13 cellular contexts compared by ENCODE assay signal in the genomic region with DNA sequence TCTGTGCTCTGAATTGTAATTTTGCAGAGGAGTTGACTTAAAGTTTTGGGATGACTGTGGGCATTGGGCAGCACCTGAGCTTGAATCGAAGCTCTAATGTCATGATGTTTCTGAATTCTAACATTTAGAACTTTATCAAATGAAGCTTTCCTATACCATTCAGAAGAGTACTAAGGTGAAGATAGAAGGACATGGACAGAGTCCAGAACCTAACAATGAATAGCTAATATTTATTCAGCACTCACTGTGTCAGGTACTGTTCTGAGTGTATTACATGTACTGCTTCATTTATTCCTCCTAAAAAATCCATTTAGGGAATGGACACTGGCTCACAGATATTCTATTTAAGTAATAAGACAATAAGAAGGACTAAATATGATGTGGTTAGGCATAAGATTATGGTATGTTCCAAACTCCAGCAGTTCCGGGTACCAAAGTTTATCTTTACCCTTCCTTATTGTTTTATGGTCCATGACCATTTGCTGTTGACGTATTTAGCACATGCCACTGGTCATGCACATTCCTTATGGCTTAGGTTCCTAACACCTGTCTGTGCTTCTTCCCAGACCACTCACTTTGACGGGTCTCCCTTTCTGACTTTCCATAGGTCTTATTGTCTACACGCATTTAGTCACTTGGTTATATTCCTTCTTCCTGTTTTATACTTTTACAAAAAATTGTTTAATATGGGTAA. TPM values are rescaled to one million over a fixed set of nuclear protein-coding genes. Genes with fewer than 3 reads are reported as not detected.
DNase-seq lines count a peak whose midpoint lies in the region; TF ChIP-seq lines count a peak whose summit lies in the region.
"Had no signal": no experiment of that assay in that cellular context is flagged by ENCODE, and none has a peak within 500 bp of the region (broad histone marks: within the 10 kb centered on the region; RNA-seq: fewer than 3 reads in every experiment).

No MANE protein-coding gene starts in this region.

- no peaks in the 10 kb centered on the region for H3K9me2 ChIP-seq in hepatocyte (replicated peaks; ENCODE audit: insufficient read depth)

- no peak overlapping the region for H3K4me2 ChIP-seq in hepatocyte

- no peak for TF ChIP-seq EP300 in transverse colon (IDR thresholded peaks at IDR 0.05; ENCODE audit: low read depth)

- no peak overlapping the region for H2AFZ ChIP-seq in hepatocyte

- in situ Hi-C loops in transverse colon (cut with MboI; ENCODE audit: low pct_ligation_motif_present in 1 of 4, low pct_unique_long_range_greater_than_20kb in 1 of 4, low sequenced_read_pairs in 3 of 4): loop anchor here in 1 of 4 donors (25.0 kb wide), 1 partner anchor 1635 kb away; a partner anchor contains a TSS

- no peaks in the 10 kb centered on the region for H4K20me1 ChIP-seq in hepatocyte (ENCODE audit: insufficient read depth, poor library complexity, severe bottlenecking)

- H3K9ac ChIP-seq in mucosa of rectum (ENCODE audit: low read depth in 1 of 2, low read length in 2 of 2): no peak overlapping the region

- H3K4me3 ChIP-seq in hepatocyte (no peak overlapping the region), mucosa of rectum (ENCODE audit: low read length in 2 of 2) (no peak overlapping the region), transverse colon (no peak overlapping the region)
- H3K4me3 ChIP-seq: SJSA1 had no signal

- H3K79me2 ChIP-seq in hepatocyte: no peaks in the 10 kb centered on the region

- H3K27ac ChIP-seq in hepatocyte: peak overlapping the region; percentile 77
- H3K27ac ChIP-seq in mucosa of rectum (ENCODE audit: low read depth in 2 of 2, low read length in 2 of 2): peak overlapping the region; percentile 70 to 73
- peak overlapping the region; percentile 44 to 60 (median 56) for H3K27ac ChIP-seq in transverse colon
- H3K27ac ChIP-seq: SJSA1 had no signal

- no peak for TF ChIP-seq POLR2A in transverse colon (IDR thresholded peaks at IDR 0.05)

- no peaks in the 10 kb centered on the region for H3K36me3 ChIP-seq in hepatocyte (replicated peaks; ENCODE audit: insufficient read depth, low read depth)
- H3K36me3 ChIP-seq in mucosa of rectum (ENCODE audit: control insufficient read depth in 2 of 2, insufficient read depth in 2 of 2, low read length in 2 of 2): peaks cover 0 to 11% of the 10 kb centered on the region in 2 donors
- no peaks in the 10 kb centered on the region for H3K36me3 ChIP-seq in transverse colon

- H3K4me1 ChIP-seq in hepatocyte (ENCODE audit: insufficient read depth): peaks cover 6% of the 10 kb centered on the region
- H3K4me1 ChIP-seq in mucosa of rectum (ENCODE audit: control insufficient read depth in 2 of 2, insufficient read depth in 2 of 2, low read length in 2 of 2): peaks cover 5 to 12% of the 10 kb centered on the region in 2 donors
- peaks cover 0 to 23% (median 12%) of the 10 kb centered on the region in 4 donors for H3K4me1 ChIP-seq in transverse colon

- H3K9me3 ChIP-seq in hepatocyte (ENCODE audit: low read depth): no peaks in the 10 kb centered on the region
- no peaks in the 10 kb centered on the region for H3K9me3 ChIP-seq in mucosa of rectum (ENCODE audit: control insufficient read depth in 2 of 2, low read length in 2 of 2)
- no peaks in the 10 kb centered on the region for H3K9me3 ChIP-seq in transverse colon
- H3K9me3 ChIP-seq: SJSA1 had no signal

- 80% methylated on average over 5 of the region's 5 CpGs for WGBS in hepatocyte (ENCODE audit: low lambda C conversion rate, missing lambda C conversion rate)
- 57 to 66% methylated on average over 5 of the region's 5 CpGs for WGBS in transverse colon (ENCODE audit: low coverage in 1 of 2), 2 donors

- DNase-seq in LHCN-M2 (ENCODE audit: low read depth) (peak; percentile 77), hepatocyte (ENCODE audit: low spot score) (peak; percentile 40), transverse colon (peak; percentile 11), Kasumi-1 (lab: John Stamatoyannopoulos, UW) (no peak), NCI-H526 (lab: John Stamatoyannopoulos, UW) (no peak), GM19240 (ENCODE audit: insufficient read length, low spot score) (no peak)
- DNase-seq: H7, NCI-H187 treated with DMSO at 0.1 percent for 48 hours, NCI-H2171 treated with DMSO at 0.1 percent for 48 hours, NCI-H510A, SW 1271 had no signal

- intact Hi-C loops in transverse colon (cut with DNase I; ENCODE audit: low total_unique reads): no loop called here

- TF ChIP-seq CTCF in hepatocyte (IDR thresholded peaks at IDR 0.05; ENCODE audit: poor library complexity) (no peak), transverse colon (IDR thresholded peaks at IDR 0.05) (no peak)

- H3K27me3 ChIP-seq in hepatocyte (no peaks in the 10 kb centered on the region), mucosa of rectum (ENCODE audit: control insufficient read depth in 2 of 2, insufficient read depth in 2 of 2, low read length in 2 of 2) (no peaks in the 10 kb centered on the region), transverse colon (no peaks in the 10 kb centered on the region)
- H3K27me3 ChIP-seq: SJSA1 had no signal

RNA-seq across cellular contexts. Expression of a gene that starts 20.3 kb away (rescaled TPM):
- 32.2 and 33.6 TPM in 2 replicates for total RNA-seq in LHCN-M2 (2014; rRNA removed)
- polyA plus RNA-seq in LHCN-M2 (2012): 9.0 TPM
- 32.0 and 33.8 TPM in 2 replicates for total RNA-seq in hepatocyte
- polyA plus RNA-seq in hepatocyte: 27.4 and 28.7 TPM in 2 replicates
- 10 to 100 TPM; 10.9 to 32.9 (median 29.7) TPM for total RNA-seq in transverse colon

Comparison
In these comparisons a context has a peak if more than half of its experiments do, and no peak if none do; other contexts are left out.
1. DNase-seq: peak in LHCN-M2 (single experiment), hepatocyte (single experiment) and transverse colon (single experiment); none in Kasumi-1 (0 of 2), NCI-H526 (0 of 2) and GM19240 (single experiment).
2. Peak in every context shown above with its lines, with median percentiles within 50 percentile points of each other: H3K27ac ChIP-seq.